8 cellular contexts compared by ENCODE assay signal in the genomic region with DNA sequence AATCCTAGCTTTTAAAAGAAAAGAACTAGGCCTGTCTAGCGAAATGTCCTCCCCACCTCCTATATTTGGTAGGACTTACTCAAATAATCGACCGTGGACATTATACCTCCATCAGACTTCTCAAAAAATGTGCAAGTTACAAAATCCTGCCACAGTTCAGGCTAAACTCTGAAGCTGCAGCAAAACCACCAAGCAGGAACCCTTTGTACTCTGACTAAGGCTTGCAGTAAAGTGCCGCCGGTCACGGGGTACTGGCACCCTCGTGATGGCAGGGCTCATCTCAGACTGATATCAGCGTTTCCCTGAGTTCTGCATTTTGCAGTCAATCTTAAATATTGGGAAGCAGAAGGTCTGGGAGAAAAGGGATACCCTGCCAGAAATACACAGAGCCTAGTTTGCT. TPM values are rescaled to one million over a fixed set of nuclear protein-coding genes. Genes with fewer than 3 reads are reported as not detected.
A peak's percentile ranks its signal among the peaks of the same experiment; 100 is the strongest.
DNase-seq lines count a peak whose midpoint lies in the region; ATAC-seq and TF ChIP-seq lines count a peak whose summit lies in the region.

No MANE protein-coding gene starts in this region.

- H3K36me3 ChIP-seq in lung (ENCODE audit: control insufficient read depth in 2 of 2, insufficient read depth in 2 of 2, low read length in 2 of 2): peaks cover 8 to 13% of the 10 kb centered on the region in 2 donors

- H3K4me1 ChIP-seq in lung (ENCODE audit: control insufficient read depth in 2 of 2, insufficient read depth in 2 of 2, low read length in 2 of 2): peaks cover 3 to 7% of the 10 kb centered on the region in 2 donors

- no peak for TF ChIP-seq CTCF in lung (IDR thresholded peaks at IDR 0.05; ENCODE audit: control extremely low read depth, extremely low read depth)

- WGBS in lung, 2 donors: 29 to 48% methylated on average over 8 of the region's 8 CpGs

- no peak overlapping the region for H3K4me3 ChIP-seq in lung

- no peaks in the 10 kb centered on the region for H3K9me3 ChIP-seq in lung (ENCODE audit: control insufficient read depth in 2 of 2, insufficient read depth in 1 of 2, low read length in 1 of 2)

- DNase-seq in activated gamma-delta T cell treated with Interleukin-2 at 50 U/mL for 16 hours (peak; percentile 47), activated gamma-delta T cell (lab: John Stamatoyannopoulos, UW) (no peak), lung (ENCODE audit: low spot score) (peak; percentile 67), T1000 (lab: John Stamatoyannopoulos, UW) (no peak)
- peak; percentile 5 for DNase-seq in stimulated activated naive CD4-positive, alpha-beta T cell treated with Interleukin-2 at 50 U/mL for 16 hours (lab: John Stamatoyannopoulos, UW)

- ATAC-seq in lung (ENCODE audit: insufficient read depth, low FRiP score) (no peak), HG03342 (IDR thresholded peaks at IDR 0.05; ENCODE audit: unreplicated experiment) (no peak), GM21423 (IDR thresholded peaks at IDR 0.05; ENCODE audit: unreplicated experiment) (no peak)

- H3K27me3 ChIP-seq in lung (ENCODE audit: control insufficient read depth, insufficient read depth): no peaks in the 10 kb centered on the region

- H3K27ac ChIP-seq in angular gyrus (ENCODE audit: low read depth, low read length) (peak overlapping the region; percentile 84), lung (ENCODE audit: low read depth in 1 of 2, low read length in 1 of 2) (peak overlapping the region in 1 of 2 donors; percentile 53)

RNA-seq across cellular contexts. Expression of a gene that starts 17.1 kb away (rescaled TPM):
- total RNA-seq in lung: 100 to 1,000 TPM; 112 to 129 TPM
- polyA plus RNA-seq in lung: 10 to 100 TPM; 29.2 to 69.2 TPM

RNA-seq across cellular contexts. Expression of a gene that starts 39.1 kb away (rescaled TPM):
- 10 to 100 TPM; 45.2 to 81.6 TPM for total RNA-seq in lung
- polyA plus RNA-seq in lung: 10 to 100 TPM; 29.9 to 52.0 TPM

RNA-seq across cellular contexts. Expression of a gene that starts 56.7 kb away (rescaled TPM):
- total RNA-seq in lung: not detected
- polyA plus RNA-seq in lung: not detected

Comparison
In these comparisons a context has a peak if more than half of its experiments do, and no peak if none do; other contexts are left out.
1. DNase-seq: peak in activated gamma-delta T cell treated with Interleukin-2 at 50 U/mL for 16 hours (single experiment), lung (single experiment) and stimulated activated naive CD4-positive, alpha-beta T cell treated with Interleukin-2 at 50 U/mL for 16 hours (single experiment); none in activated gamma-delta T cell (single experiment) and T1000 (single experiment).